ENCODE assay signal across 14 cellular contexts in genomic region chrX:46715997-46716396, GRCh38.
"Had no signal": no experiment of that assay in that cellular context is flagged by ENCODE, and none has a peak within 500 bp of the region (broad histone marks: within the 10 kb centered on the region; RNA-seq: fewer than 3 reads in every experiment).

No MANE protein-coding gene starts in this region.

- H3K4me3 ChIP-seq: mucosa of descending colon, spleen, testis had no signal

- ATAC-seq: effector memory CD8-positive, alpha-beta T cell; mucosa of descending colon; T-cell had no signal

- H3K27me3 ChIP-seq: spleen, testis had no signal

- H3K9me3 ChIP-seq: mucosa of descending colon, testis had no signal

- H3K36me3 ChIP-seq: spleen had no signal

- H3K4me1 ChIP-seq: testis had no signal

- H3K27ac ChIP-seq: spleen, testis had no signal

- DNase-seq: activated CD4-positive, alpha-beta T cell treated with anti-CD3 and anti-CD28 coated beads, Interleukin-2, amount 50 U/mL, for 1 hour; activated naive CD4-positive, alpha-beta T cell treated with Interleukin-2 at 50 U/mL for 16 hours; activated T-cell treated with anti-CD3 and anti-CD28 coated beads for 4 hours; anterior cingulate cortex; effector memory CD8-positive, alpha-beta T cell; mesenchymal stem cell; mucosa of descending colon; naive B cell; retina; spleen; stimulated activated CD4-positive, alpha-beta T cell treated with anti-CD3 and anti-CD28 coated beads, Interleukin-4, amount 100 ng/mL, for 4 hours; T-cell; T1000; testis had no signal
